17 cellular contexts compared by ENCODE assay signal in genomic region chr12:20567413-20567812, GRCh38.
"Had no signal": no experiment of that assay in that cellular context is flagged by ENCODE, and none has a peak within 500 bp of the region (broad histone marks: within the 10 kb centered on the region; RNA-seq: fewer than 3 reads in every experiment).

No MANE protein-coding gene starts in this region.

- ATAC-seq: activated CD8-positive, alpha-beta T cell treated with anti-CD3 and anti-CD28 coated beads for 36 hours; foreskin keratinocyte; left lobe of liver had no signal

- H3K27me3 Mint-ChIP-seq: activated CD8-positive, alpha-beta T cell treated with anti-CD3 and anti-CD28 coated beads for 36 hours; memory B cell had no signal

- DNase-seq: activated CD4-positive, alpha-beta T cell treated with anti-CD3 and anti-CD28 coated beads for 4 hours; activated CD8-positive, alpha-beta memory T cell treated with anti-CD3 and anti-CD28 coated beads, Interleukin-2, amount 50 U/mL, for 4 hours; activated CD8-positive, alpha-beta T cell treated with anti-CD3 and anti-CD28 coated beads for 36 hours; cerebellar nuclear complex; endodermal cell; foreskin keratinocyte; head of caudate nucleus; occipital lobe; retina; stomach; T-helper 1 cell; thyroid gland had no signal

- H3K27ac Mint-ChIP-seq: activated CD8-positive, alpha-beta T cell treated with anti-CD3 and anti-CD28 coated beads for 36 hours; endodermal cell; memory B cell; nephron had no signal

- H3K27me3 ChIP-seq: foreskin keratinocyte, SJSA1, stomach, thyroid gland had no signal

- H3K27ac ChIP-seq: foreskin keratinocyte, SJSA1, skin epidermis, stomach, thyroid gland had no signal

- H3K9me3 ChIP-seq: SJSA1, stomach, thyroid gland had no signal

- H3K36me3 Mint-ChIP-seq: memory B cell had no signal

- H3K9me3 Mint-ChIP-seq: activated CD8-positive, alpha-beta T cell treated with anti-CD3 and anti-CD28 coated beads for 36 hours; endodermal cell; memory B cell; nephron had no signal

- H3K4me1 ChIP-seq: foreskin keratinocyte, SJSA1, thyroid gland had no signal

- H3K36me3 ChIP-seq: SJSA1, stomach, thyroid gland had no signal

- H3K4me3 ChIP-seq: SJSA1, skin epidermis, stomach, thyroid gland had no signal

- H3K4me3 Mint-ChIP-seq: activated CD8-positive, alpha-beta T cell treated with anti-CD3 and anti-CD28 coated beads for 36 hours; endodermal cell; memory B cell; nephron had no signal

- H3K4me1 Mint-ChIP-seq: memory B cell had no signal
